In genomic region chr1:29321176-29321575, GRCh38 we compare ENCODE assay signal across 20 cellular contexts.
A peak's percentile ranks its signal among the peaks of the same experiment; 100 is the strongest.
DNase-seq lines count a peak whose midpoint lies in the region; ATAC-seq and TF ChIP-seq lines count a peak whose summit lies in the region.
"Had no signal": no experiment of that assay in that cellular context is flagged by ENCODE, and none has a peak within 500 bp of the region (broad histone marks: within the 10 kb centered on the region; RNA-seq: fewer than 3 reads in every experiment).

No MANE protein-coding gene starts in this region.

- H3K4me1 Mint-ChIP-seq in osteocyte (ENCODE audit: unreplicated experiment) = no peaks in the 10 kb centered on the region
- H3K4me1 Mint-ChIP-seq in type B pancreatic cell (ENCODE audit: unreplicated experiment) = peaks cover 19% of the 10 kb centered on the region
- H3K4me1 Mint-ChIP-seq: B cell had no signal

- H3K27ac ChIP-seq in HEK293 (ENCODE audit: extremely low read depth, low read depth, low read length) = no peak overlapping the region
- H3K27ac ChIP-seq: 22Rv1; A549; BLaER1 treated with 17β-estradiol and CSF1 and Interleukin-3, amounts not matched to agents 10 nM and 100 nM; C4-2B had no signal

- H3K4me3 Mint-ChIP-seq in osteocyte (ENCODE audit: unreplicated experiment) (no peak overlapping the region), type B pancreatic cell (no peak overlapping the region)
- H3K4me3 Mint-ChIP-seq: B cell; CD4-positive, alpha-beta T cell; CD8-positive, alpha-beta T cell had no signal

- no peak overlapping the region for H3K27ac Mint-ChIP-seq in osteocyte (ENCODE audit: unreplicated experiment)
- H3K27ac Mint-ChIP-seq in type B pancreatic cell = peak overlapping the region; percentile 29
- H3K27ac Mint-ChIP-seq: B cell; CD4-positive, alpha-beta T cell; CD8-positive, alpha-beta T cell had no signal

- H3K4me3 ChIP-seq in HEK293 (ENCODE audit: low read depth, low read length) = no peak overlapping the region
- H3K4me3 ChIP-seq: A549; BLaER1 treated with 17β-estradiol and CSF1 and Interleukin-3, amounts not matched to agents 10 nM and 100 nM had no signal

- in situ Hi-C loops in G401 (cut with HindIII; ENCODE audit: low sequenced_read_pairs) = no loop called here

- H3K36me3 Mint-ChIP-seq in osteocyte (ENCODE audit: unreplicated experiment) (no peaks in the 10 kb centered on the region), type B pancreatic cell (peaks cover 28% of the 10 kb centered on the region)
- H3K36me3 Mint-ChIP-seq: CD8-positive, alpha-beta T cell had no signal

- H3K27me3 Mint-ChIP-seq in osteocyte (ENCODE audit: unreplicated experiment) (no peaks in the 10 kb centered on the region), type B pancreatic cell (no peaks in the 10 kb centered on the region)
- H3K27me3 Mint-ChIP-seq: B cell; CD4-positive, alpha-beta T cell had no signal

- ATAC-seq in GM18873 (IDR thresholded peaks at IDR 0.05; ENCODE audit: low FRiP score, unreplicated experiment) = no peak
- ATAC-seq: A549; CD8-positive, alpha-beta T cell had no signal

- POLR2A ChIA-PET in HEK293 (lab: Yijun Ruan, JAX) = no interaction called here

- H3K36me3 ChIP-seq in HEK293 (ENCODE audit: control insufficient read depth in 2 of 2, insufficient read depth in 1 of 2, low read length in 2 of 2) = peaks cover 0 to 71% of the 10 kb centered on the region in 2 experiments; a peak in 2 of 3 replicates
- H3K36me3 ChIP-seq: BLaER1 treated with 17β-estradiol and CSF1 and Interleukin-3, amounts not matched to agents 10 nM and 100 nM had no signal

- CTCF ChIA-PET in HEK293 (lab: Yijun Ruan, JAX) = interaction anchor here (4.9 kb wide), 1 partner anchor 11 kb away, joined by 20 read pairs; no protein-coding TSS in a partner anchor

- no peaks in the 10 kb centered on the region for H3K9me3 Mint-ChIP-seq in osteocyte (ENCODE audit: unreplicated experiment)
- H3K9me3 Mint-ChIP-seq in type B pancreatic cell = no peaks in the 10 kb centered on the region
- H3K9me3 Mint-ChIP-seq: CD4-positive, alpha-beta T cell; CD8-positive, alpha-beta T cell had no signal

- no peaks in the 10 kb centered on the region for H3K4me1 ChIP-seq in HEK293 (ENCODE audit: control insufficient read depth, insufficient read depth, low read length)
- H3K4me1 ChIP-seq: A549; BLaER1 treated with 17β-estradiol and CSF1 and Interleukin-3, amounts not matched to agents 10 nM and 100 nM had no signal

- DNase-seq in osteocyte (ENCODE audit: extremely low spot score, unreplicated experiment) (peak; percentile 70), type B pancreatic cell (ENCODE audit: extremely low spot score, unreplicated experiment) (no peak), G401 (ENCODE audit: low spot score) (no peak)
- DNase-seq: AML-193; CD4-positive, alpha-beta T cell; CD8-positive, alpha-beta T cell; DMS 273 treated with DMSO at 0.1 percent for 48 hours; DMS153; DMS53; DMS79; DND-41; EL; GF-D8 had no signal

- H3K9me3 ChIP-seq in HEK293 (ENCODE audit: control insufficient read depth, insufficient read depth, low read depth, low read length) = no peaks in the 10 kb centered on the region
- H3K9me3 ChIP-seq: A549; BLaER1 treated with 17β-estradiol and CSF1 and Interleukin-3, amounts not matched to agents 10 nM and 100 nM had no signal

- TF ChIP-seq CTCF in HEK293 (tag by site-specific recombination; IDR thresholded peaks at IDR 0.05) = no peak
- TF ChIP-seq CTCF in osteocyte (IDR thresholded peaks at IDR 0.05) = no peak
- no peak for TF ChIP-seq CTCF in type B pancreatic cell (conservative IDR thresholded peaks at IDR 0.05)

TF ChIP-seq in HEK293, 187 proteins besides CTCF, POLR2A, EP300 and RAD21:
- TF ChIP-seq ZNF175 (tag by site-specific recombination; IDR thresholded peaks at IDR 0.05) = no peak
- TF ChIP-seq GLIS1 (tag by site-specific recombination; IDR thresholded peaks at IDR 0.05) = peak; percentile 56
